ENCODE assay signal across 1 cellular context in the genomic region with DNA sequence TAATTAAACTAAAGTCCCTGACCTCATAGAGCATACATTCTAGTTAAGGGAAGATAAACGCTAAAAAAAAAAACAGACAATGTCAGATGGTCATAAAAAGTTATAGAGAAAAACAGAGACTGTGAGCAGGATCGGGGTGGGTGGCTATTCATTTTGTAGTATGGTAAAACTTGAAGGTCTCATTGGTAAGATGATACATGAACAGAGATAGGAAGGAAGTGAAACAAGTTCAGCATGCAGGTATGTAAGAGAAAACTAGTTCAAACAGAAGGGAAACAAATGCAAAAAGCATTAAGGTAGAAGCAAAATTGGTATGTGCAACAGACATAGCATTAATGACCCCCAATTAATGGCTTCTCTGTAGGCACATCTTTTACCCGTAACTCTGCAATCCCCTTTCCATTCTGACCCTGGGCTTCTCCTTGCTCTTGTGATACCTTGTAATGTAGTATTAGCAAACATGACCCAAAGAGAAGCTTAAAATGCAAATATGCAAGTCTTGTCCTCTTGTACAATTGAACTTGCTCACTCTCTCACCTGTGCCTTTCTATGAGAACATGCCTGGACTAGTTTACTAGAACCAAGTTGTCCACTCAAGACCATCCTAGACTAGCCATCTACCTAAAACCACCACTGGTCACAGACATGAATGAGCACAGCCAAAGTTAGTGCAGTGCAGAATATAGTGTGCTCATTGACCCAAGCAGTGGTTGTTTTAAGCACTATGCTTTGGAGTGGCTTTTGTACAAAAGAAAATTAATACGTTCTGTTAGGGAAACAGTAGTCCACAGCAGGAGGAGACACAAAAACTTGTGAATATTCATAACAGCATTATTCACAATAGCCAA.
TF ChIP-seq lines count a peak whose summit lies in the region.

No MANE protein-coding gene starts in this region.

TF ChIP-seq in H1, 55 proteins besides CTCF, POLR2A, EP300 and RAD21:
- TF ChIP-seq CBX8 (IDR thresholded peaks at IDR 0.05; ENCODE audit: borderline replicate concordance, low read depth, low read length): no peak
- TF ChIP-seq, protein P1, sequence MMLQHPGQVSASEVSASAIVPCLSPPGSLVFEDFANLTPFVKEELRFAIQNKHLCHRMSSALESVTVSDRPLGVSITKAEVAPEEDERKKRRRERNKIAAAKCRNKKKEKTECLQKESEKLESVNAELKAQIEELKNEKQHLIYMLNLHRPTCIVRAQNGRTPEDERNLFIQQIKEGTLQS (IDR thresholded peaks at IDR 0.05; ENCODE audit: insufficient read depth, low read depth, low read length): no peak
- TF ChIP-seq CTBP2 (IDR thresholded peaks at IDR 0.05; ENCODE audit: borderline replicate concordance, insufficient read depth, insufficient read length, low read length): no peak
- no peak for TF ChIP-seq TBP (IDR thresholded peaks at IDR 0.05; ENCODE audit: low read depth, low read length)
- TF ChIP-seq BRCA1 (IDR thresholded peaks at IDR 0.05; ENCODE audit: low read depth, low read length): no peak
- no peak for TF ChIP-seq RXRA (IDR thresholded peaks at IDR 0.05; ENCODE audit: insufficient read depth, low read depth, low read length)
- TF ChIP-seq ATF2 (IDR thresholded peaks at IDR 0.05; ENCODE audit: low read length): no peak
- TF ChIP-seq SIX5 (IDR thresholded peaks at IDR 0.05; ENCODE audit: low read depth, low read length): no peak
- TF ChIP-seq KDM1A (IDR thresholded peaks at IDR 0.05; ENCODE audit: borderline replicate concordance, low read length): no peak
- no peak for TF ChIP-seq HDAC2 (IDR thresholded peaks at IDR 0.05; ENCODE audit: borderline replicate concordance in 1 of 2, low read depth in 2 of 2, low read length in 2 of 2)
- no peak for TF ChIP-seq SUZ12 (IDR thresholded peaks at IDR 0.05; ENCODE audit: low read length)
- no peak for TF ChIP-seq TCF12 (IDR thresholded peaks at IDR 0.05; ENCODE audit: low read depth, low read length)
- TF ChIP-seq YY1 (IDR thresholded peaks at IDR 0.05; ENCODE audit: low read depth, low read length): no peak
- no peak for TF ChIP-seq TEAD4 (IDR thresholded peaks at IDR 0.05; ENCODE audit: low read depth, low read length)
- TF ChIP-seq, protein P2, sequence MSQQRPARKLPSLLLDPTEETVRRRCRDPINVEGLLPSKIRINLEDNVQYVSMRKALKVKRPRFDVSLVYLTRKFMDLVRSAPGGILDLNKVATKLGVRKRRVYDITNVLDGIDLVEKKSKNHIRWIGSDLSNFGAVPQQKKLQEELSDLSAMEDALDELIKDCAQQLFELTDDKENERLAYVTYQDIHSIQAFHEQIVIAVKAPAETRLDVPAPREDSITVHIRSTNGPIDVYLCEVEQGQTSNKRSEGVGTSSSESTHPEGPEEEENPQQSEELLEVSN (IDR thresholded peaks at IDR 0.05): no peak
- no peak for TF ChIP-seq EGR1 (IDR thresholded peaks at IDR 0.05; ENCODE audit: borderline replicate concordance, low read depth, low read length)
- no peak for TF ChIP-seq FOSL1 (IDR thresholded peaks at IDR 0.05; ENCODE audit: insufficient read depth, low read depth, low read length)
- TF ChIP-seq BACH1 (IDR thresholded peaks at IDR 0.05; ENCODE audit: low read length): no peak
- TF ChIP-seq KDM4A (IDR thresholded peaks at IDR 0.05; ENCODE audit: low read depth, low read length, severe bottlenecking): no peak
TF ChIP-seq in H1: peak in this region for 0.
